9 cellular contexts compared by ENCODE assay signal in the genomic region with DNA sequence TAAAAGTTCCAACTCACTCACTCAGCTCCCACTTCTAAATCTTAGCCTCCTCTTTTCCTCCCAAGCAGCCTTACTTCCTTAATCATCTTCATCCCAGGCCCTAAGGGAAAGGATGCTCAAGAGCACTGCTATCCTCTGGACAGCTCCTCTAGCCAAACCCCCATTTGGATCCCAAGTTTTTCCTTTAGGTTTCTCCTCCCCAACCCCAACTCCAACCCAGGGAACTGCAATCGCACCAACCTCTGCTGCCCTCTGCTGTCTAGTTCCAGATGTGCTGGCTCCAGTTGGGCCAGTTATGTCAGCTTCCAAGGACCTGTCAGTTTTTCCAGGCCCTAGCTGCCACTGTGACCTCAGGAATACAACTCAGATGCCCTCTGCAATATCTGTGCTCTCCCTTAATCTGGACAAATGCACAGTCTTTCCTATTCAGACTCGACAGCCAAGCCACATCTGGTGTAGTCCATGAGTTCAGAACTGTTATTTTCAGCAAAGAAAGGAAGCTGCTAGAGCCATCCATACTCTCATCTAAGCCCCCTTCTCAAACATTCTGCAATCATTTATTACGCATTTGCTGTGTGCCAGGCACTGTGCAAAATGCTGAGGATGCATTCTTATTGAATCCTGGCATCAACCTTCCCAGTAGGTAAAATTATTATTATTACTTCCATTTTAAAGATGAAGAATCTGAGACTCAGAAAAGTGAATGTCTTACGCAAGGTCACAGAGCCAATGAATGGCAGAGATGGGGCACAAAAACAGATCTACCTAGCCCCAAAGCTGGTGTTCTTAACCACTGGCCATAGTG.
DNase-seq lines count a peak whose midpoint lies in the region; ATAC-seq and TF ChIP-seq lines count a peak whose summit lies in the region.
"Had no signal": no experiment of that assay in that cellular context is flagged by ENCODE, and none has a peak within 500 bp of the region (broad histone marks: within the 10 kb centered on the region; RNA-seq: fewer than 3 reads in every experiment).

No MANE protein-coding gene starts in this region.

- TF ChIP-seq CTCF in RWPE2 (IDR thresholded peaks at IDR 0.05; ENCODE audit: poor library complexity, severe bottlenecking) (peak; percentile 76), cardiac fibroblast (IDR thresholded peaks at IDR 0.05; ENCODE audit: low read depth, low read length) (peak; percentile 78)

- H3K36me3 ChIP-seq in RWPE2 (ENCODE audit: low read depth) = no peaks in the 10 kb centered on the region

- peak; percentile 82 for ATAC-seq in RWPE2 (ENCODE audit: low read depth)
- no peak for ATAC-seq in HG03139 (IDR thresholded peaks at IDR 0.05; ENCODE audit: unreplicated experiment)
- ATAC-seq: naive thymus-derived CD4-positive, alpha-beta T cell had no signal

- H3K4me1 ChIP-seq in RWPE2 (ENCODE audit: insufficient read depth, poor library complexity, severe bottlenecking) = no peaks in the 10 kb centered on the region

- no peak overlapping the region for H3K27ac ChIP-seq in RWPE2 (ENCODE audit: poor library complexity, severe bottlenecking)

- DNase-seq in D341Med (ENCODE audit: low spot score) (peak; percentile 65), HS-5 (ENCODE audit: low read depth) (peak; percentile 18), RWPE2 (ENCODE audit: low spot score) (no peak), cardiac fibroblast (ENCODE audit: low read depth in 2 of 2) (peak; percentile 71 to 75), kidney glomerular epithelial cell (lab: John Stamatoyannopoulos, UW) (peak; percentile 27)
- peak in 2 of 3 experiments; percentile 5 to 32 for DNase-seq in stimulated activated CD4-positive, alpha-beta T cell treated with anti-CD3 and anti-CD28 coated beads, TNF-alpha, amount 100 ng/mL, for 24 hours (ENCODE audit: low read depth in 3 of 3)
- DNase-seq in stimulated activated naive CD4-positive, alpha-beta T cell treated with Interleukin-2 at 50 U/mL for 16 hours (lab: John Stamatoyannopoulos, UW) = no peak

- H3K27me3 ChIP-seq in RWPE2 (ENCODE audit: insufficient read depth, poor library complexity, severe bottlenecking) = no peaks in the 10 kb centered on the region

- no peaks in the 10 kb centered on the region for H3K9me3 ChIP-seq in RWPE2 (ENCODE audit: severe bottlenecking)

- H3K4me3 ChIP-seq in RWPE2 (ENCODE audit: severe bottlenecking) (no peak overlapping the region), cardiac fibroblast (replicated peaks in 1 of 2; ENCODE audit: low read depth in 2 of 2, low read length in 2 of 2) (no peak overlapping the region)

Comparison
In these comparisons a context has a peak if more than half of its experiments do, and no peak if none do; other contexts are left out.
1. DNase-seq: peak in D341Med (single experiment), HS-5 (single experiment), cardiac fibroblast (2 of 2), kidney glomerular epithelial cell (single experiment) and stimulated activated CD4-positive, alpha-beta T cell treated with anti-CD3 and anti-CD28 coated beads, TNF-alpha, amount 100 ng/mL, for 24 hours (2 of 3); none in RWPE2 (single experiment) and stimulated activated naive CD4-positive, alpha-beta T cell treated with Interleukin-2 at 50 U/mL for 16 hours (single experiment).